In genomic region chr12:102740157-102741032, GRCh38 we compare ENCODE assay signal across 9 cellular contexts.
A peak's percentile ranks its signal among the peaks of the same experiment; 100 is the strongest.
DNase-seq lines count a peak whose midpoint lies in the region; ATAC-seq and TF ChIP-seq lines count a peak whose summit lies in the region.
"Had no signal": no experiment of that assay in that cellular context is flagged by ENCODE, and none has a peak within 500 bp of the region (broad histone marks: within the 10 kb centered on the region; RNA-seq: fewer than 3 reads in every experiment).

No MANE protein-coding gene starts in this region.

- no peaks in the 10 kb centered on the region for H3K79me1 ChIP-seq in mesenchymal stem cell (replicated peaks; ENCODE audit: low read length, poor library complexity, severe bottlenecking)

- peaks cover 8 to 10% of the 10 kb centered on the region in 2 donors for H3K9me3 Mint-ChIP-seq in activated naive CD4-positive, alpha-beta T cell treated with anti-CD3 and anti-CD28 coated beads, Interleukin-2, amount 50 U/mL, for 72 hours

- DNase-seq in DMS53 treated with DMSO at 0.1 percent for 48 hours (lab: John Stamatoyannopoulos, UW; ENCODE audit: unreplicated experiment) (peak; percentile 57), Kasumi-1 (lab: John Stamatoyannopoulos, UW) (peak; percentile 56 to 57), mesenchymal stem cell (peak; percentile 47), CD1c-positive myeloid dendritic cell (ENCODE audit: extremely low spot score) (no peak)
- no peak for DNase-seq in activated naive CD4-positive, alpha-beta T cell treated with anti-CD3 and anti-CD28 coated beads, Interleukin-2, amount 50 U/mL, for 72 hours (ENCODE audit: low spot score in 2 of 2)

- H3K9ac ChIP-seq in mesenchymal stem cell (ENCODE audit: low read length), result peak overlapping the region; percentile 12

- H3K9me3 ChIP-seq in mesenchymal stem cell (ENCODE audit: control insufficient read depth, low read length), result peaks cover 3% of the 10 kb centered on the region
- H3K9me3 ChIP-seq: HAP-1 had no signal

- H2BK5ac ChIP-seq in mesenchymal stem cell (ENCODE audit: low read depth, low read length, poor library complexity, severe bottlenecking), result no peak overlapping the region

- H3K4me3 ChIP-seq in mesenchymal stem cell (ENCODE audit: insufficient read depth in 1 of 2, low read depth in 1 of 2, low read length in 2 of 2), result no peak overlapping the region
- H3K4me3 ChIP-seq: HAP-1 had no signal

- H3K36me3 ChIP-seq in mesenchymal stem cell (ENCODE audit: control insufficient read depth in 1 of 2, insufficient read depth in 2 of 2, low read depth in 1 of 2, low read length in 2 of 2), result no peaks in the 10 kb centered on the region
- H3K36me3 ChIP-seq: HAP-1 had no signal

- H3K23ac ChIP-seq in mesenchymal stem cell (ENCODE audit: low read length in 2 of 2), result no peak overlapping the region

- H2BK15ac ChIP-seq in mesenchymal stem cell (ENCODE audit: low read depth, poor library complexity, severe bottlenecking), result no peak overlapping the region

- WGBS in mesenchymal stem cell, result 53% methylated on average over 3 of the region's 3 CpGs

- no peak overlapping the region for H3K18ac ChIP-seq in mesenchymal stem cell (ENCODE audit: low read depth in 1 of 2, low read length in 2 of 2)

- H2BK12ac ChIP-seq in mesenchymal stem cell (ENCODE audit: low read length in 2 of 2), result no peak overlapping the region

- no peaks in the 10 kb centered on the region for H3K4me1 ChIP-seq in mesenchymal stem cell (ENCODE audit: control insufficient read depth, insufficient read depth, low read depth, low read length)
- H3K4me1 ChIP-seq: HAP-1 had no signal

- TF ChIP-seq CTCF in VCaP (conservative IDR thresholded peaks at IDR 0.05), result peak; percentile 79

- no peak for ATAC-seq in GM19397 (IDR thresholded peaks at IDR 0.05; ENCODE audit: unreplicated experiment)
- no peak for ATAC-seq in activated naive CD4-positive, alpha-beta T cell treated with anti-CD3 and anti-CD28 coated beads, Interleukin-2, amount 50 U/mL, for 72 hours
- no peak for ATAC-seq in GM19455 (IDR thresholded peaks at IDR 0.05; ENCODE audit: unreplicated experiment)

- H3K4ac ChIP-seq in mesenchymal stem cell (ENCODE audit: low read depth in 1 of 2, low read length in 2 of 2), result no peak overlapping the region

- no peak overlapping the region for H3K4me2 ChIP-seq in mesenchymal stem cell (ENCODE audit: low read length, poor library complexity, severe bottlenecking)

- H3K27ac ChIP-seq in VCaP (no peak overlapping the region), mesenchymal stem cell (ENCODE audit: low read length, poor library complexity, severe bottlenecking) (no peak overlapping the region)

- no peak overlapping the region for H4K8ac ChIP-seq in mesenchymal stem cell (ENCODE audit: low read length)

- no peak overlapping the region for H2AFZ ChIP-seq in mesenchymal stem cell (ENCODE audit: low read depth, low read length)

- no peak overlapping the region for H2AK5ac ChIP-seq in mesenchymal stem cell (ENCODE audit: low read length, severe bottlenecking)

- no peak overlapping the region for H4K91ac ChIP-seq in mesenchymal stem cell (ENCODE audit: low read length)

- no peaks in the 10 kb centered on the region for H3K36me3 Mint-ChIP-seq in activated naive CD4-positive, alpha-beta T cell treated with anti-CD3 and anti-CD28 coated beads, Interleukin-2, amount 50 U/mL, for 72 hours

- no peak overlapping the region for H2BK120ac ChIP-seq in mesenchymal stem cell (ENCODE audit: low read depth, low read length)

- H3K27ac Mint-ChIP-seq in activated naive CD4-positive, alpha-beta T cell treated with anti-CD3 and anti-CD28 coated beads, Interleukin-2, amount 50 U/mL, for 72 hours, result no peak overlapping the region

- H3K14ac ChIP-seq in mesenchymal stem cell (ENCODE audit: low read length in 2 of 2), result no peak overlapping the region

- H3K27me3 ChIP-seq in mesenchymal stem cell (ENCODE audit: control insufficient read depth in 1 of 2, insufficient read depth in 1 of 2, low read length in 2 of 2), result no peaks in the 10 kb centered on the region

Comparison
In these comparisons a context has a peak if more than half of its experiments do, and no peak if none do; other contexts are left out.
1. DNase-seq: peak in DMS53 treated with DMSO at 0.1 percent for 48 hours (single experiment), Kasumi-1 (2 of 2) and mesenchymal stem cell (single experiment); none in CD1c-positive myeloid dendritic cell (single experiment) and activated naive CD4-positive, alpha-beta T cell treated with anti-CD3 and anti-CD28 coated beads, Interleukin-2, amount 50 U/mL, for 72 hours (0 of 2).